In genomic region chr12:3168223-3168770, GRCh38 we compare ENCODE assay signal across 14 cellular contexts.
DNase-seq lines count a peak whose midpoint lies in the region; ATAC-seq, FAIRE-seq and TF ChIP-seq lines count a peak whose summit lies in the region.
"Had no signal": no experiment of that assay in that cellular context is flagged by ENCODE, and none has a peak within 500 bp of the region (broad histone marks: within the 10 kb centered on the region; RNA-seq: fewer than 3 reads in every experiment).

No MANE protein-coding gene starts in this region.

- H3K4me3 ChIP-seq in A549 = no peak overlapping the region
- H3K4me3 ChIP-seq in brain microvascular endothelial cell (ENCODE audit: low read depth, low read length) = no peak overlapping the region
- H3K4me3 ChIP-seq: psoas muscle had no signal

- intact Hi-C loops in left colon (cut with DNase I, micrococcal nuclease) = no loop called here

- CTCF ChIA-PET in A549 (lab: Yijun Ruan, JAX) = interaction anchor here (1.0 to 8.5 kb wide), 10 partner anchors 9 to 107 kb away, joined by 3 to 53 read pairs (median 7); no protein-coding TSS in a partner anchor

- H3K36me3 ChIP-seq in brain microvascular endothelial cell (replicated peaks) = no peaks in the 10 kb centered on the region

- H3K27ac ChIP-seq in A549 (peak overlapping the region; percentile 64 to 87), brain microvascular endothelial cell (peak overlapping the region; percentile 97)
- H3K27ac ChIP-seq: psoas muscle had no signal

- no peak for TF ChIP-seq RAD21 in A549 (conservative IDR thresholded peaks at IDR 0.05 in 1 of 2, IDR thresholded peaks at IDR 0.05 in 1 of 2)

- peak overlapping the region; percentile 75 for H3K4me3 Mint-ChIP-seq in HFFc6
- no peak overlapping the region for H3K4me3 Mint-ChIP-seq in nephron
- H3K4me3 Mint-ChIP-seq: activated naive CD8-positive, alpha-beta T cell treated with anti-CD3 and anti-CD28 coated beads for 36 hours had no signal

- H3K27ac Mint-ChIP-seq in HFFc6 (peak overlapping the region; percentile 97), nephron (peak overlapping the region in 2 of 3 experiments; percentile 6 to 24)
- H3K27ac Mint-ChIP-seq: activated naive CD8-positive, alpha-beta T cell treated with anti-CD3 and anti-CD28 coated beads for 36 hours had no signal

- H3K27me3 Mint-ChIP-seq in HFFc6 (ENCODE audit: insufficient read depth) (peaks cover 3% of the 10 kb centered on the region; the same call in 1 of the 2 replicates), nephron (ENCODE audit: low read depth) (peaks cover 5% of the 10 kb centered on the region)

- TF ChIP-seq EP300 in A549 (IDR thresholded peaks at IDR 0.05) = no peak

- in situ Hi-C loops in brain microvascular endothelial cell (cut with HindIII; ENCODE audit: low pct_ligation_motif_present, low sequenced_read_pairs) = no loop called here

- H3K36me3 Mint-ChIP-seq in HFFc6 (ENCODE audit: low read depth) (no peaks in the 10 kb centered on the region), nephron (ENCODE audit: low read depth) (peaks cover under 1% of the 10 kb centered on the region)
- H3K36me3 Mint-ChIP-seq: activated naive CD8-positive, alpha-beta T cell treated with anti-CD3 and anti-CD28 coated beads for 36 hours had no signal

- H3K9me3 ChIP-seq in A549 = no peaks in the 10 kb centered on the region
- H3K9me3 ChIP-seq: psoas muscle had no signal

- H3K27me3 ChIP-seq in brain microvascular endothelial cell (replicated peaks) = no peaks in the 10 kb centered on the region

- no peak for TF ChIP-seq POLR2A in A549 (IDR thresholded peaks at IDR 0.05; ENCODE audit: low read length)

- peak overlapping the region; percentile 81 for H3K4me2 ChIP-seq in A549

- H3K4me1 Mint-ChIP-seq in HFFc6 (ENCODE audit: low read depth) (peaks cover 64% of the 10 kb centered on the region), nephron (peaks cover 65% of the 10 kb centered on the region)

- DNase-seq in A549 (ENCODE audit: low read depth in 1 of 2, low spot score in 1 of 2) (no peak), HFFc6 (no peak), brain microvascular endothelial cell (no peak), left colon (no peak)
- no peak for DNase-seq in activated CD4-positive, CD25-positive, alpha-beta regulatory T cell (lab: John Stamatoyannopoulos, UW)
- DNase-seq: activated CD4-positive, alpha-beta T cell treated with anti-CD3 and anti-CD28 coated beads, Interleukin-2, amount 50 U/mL, for 4 hours; foreskin melanocyte; KBM-7; NCI-H187 treated with DMSO at 0.1 percent for 48 hours had no signal

- TF ChIP-seq CTCF in A549 (IDR thresholded peaks at IDR 0.05) (no peak), HFFc6 (IDR thresholded peaks at IDR 0.05) (no peak), brain microvascular endothelial cell (IDR thresholded peaks at IDR 0.05; ENCODE audit: low read depth, low read length, missing control alignments) (no peak), nephron (IDR thresholded peaks at IDR 0.05; ENCODE audit: unreplicated experiment in 3 of 3) (no peak)

- POLR2A ChIA-PET in A549 (lab: Yijun Ruan, JAX) = interaction anchor here (1.1 kb wide), 1 partner anchor 28 kb away, joined by 5 read pairs; no protein-coding TSS in a partner anchor

- peak; percentile 25 to 32; a peak in 5 of 6 replicates for ATAC-seq in A549
- ATAC-seq in HG03135 (IDR thresholded peaks at IDR 0.05; ENCODE audit: unreplicated experiment) = no peak
- no peak for ATAC-seq in left colon
- no peak for ATAC-seq in GM19467 (IDR thresholded peaks at IDR 0.05; ENCODE audit: unreplicated experiment)

- H3K4me1 ChIP-seq in A549 = peaks cover 44% of the 10 kb centered on the region
- H3K4me1 ChIP-seq: psoas muscle had no signal

- 55% methylated on average over 8 of the region's 8 CpGs for WGBS in A549 (ENCODE audit: missing lambda C conversion rate)

- H3K9me3 Mint-ChIP-seq in HFFc6 (no peaks in the 10 kb centered on the region), nephron (peaks cover 2% of the 10 kb centered on the region)
- H3K9me3 Mint-ChIP-seq: activated naive CD8-positive, alpha-beta T cell treated with anti-CD3 and anti-CD28 coated beads for 36 hours had no signal

- FAIRE-seq in A549 (lab: Jason Lieb, UNC) = no peak

TF ChIP-seq in A549, 52 proteins besides CTCF, POLR2A, EP300 and RAD21:
- no peak for TF ChIP-seq HDAC2 (IDR thresholded peaks at IDR 0.05)
- no peak for TF ChIP-seq BHLHE40 (IDR thresholded peaks at IDR 0.05; ENCODE audit: low read depth, low read length)
- TF ChIP-seq JUN (IDR thresholded peaks at IDR 0.05) = no peak
- TF ChIP-seq HMGXB4 (CRISPR knock-in tag; IDR thresholded peaks at IDR 0.05; ENCODE audit: borderline replicate concordance) = no peak
- no peak for TF ChIP-seq ZNF302 (CRISPR knock-in tag; IDR thresholded peaks at IDR 0.05)
- no peak for TF ChIP-seq SMC3 (IDR thresholded peaks at IDR 0.05)
- no peak for TF ChIP-seq MAX (IDR thresholded peaks at IDR 0.05)
- TF ChIP-seq TFCP2L1 (CRISPR knock-in tag; IDR thresholded peaks at IDR 0.05) = no peak
- no peak for TF ChIP-seq KDM1A (IDR thresholded peaks at IDR 0.05; ENCODE audit: low read depth)
- no peak for TF ChIP-seq PHF8 (IDR thresholded peaks at IDR 0.05; ENCODE audit: borderline replicate concordance, low read depth)
- TF ChIP-seq FOSB (CRISPR knock-in tag; IDR thresholded peaks at IDR 0.05) = no peak
- TF ChIP-seq EHMT2 (IDR thresholded peaks at IDR 0.05; ENCODE audit: low read depth) = no peak
- TF ChIP-seq ESRRA (IDR thresholded peaks at IDR 0.05; ENCODE audit: borderline replicate concordance, low read length) = no peak
- no peak for TF ChIP-seq RNF2 (IDR thresholded peaks at IDR 0.05; ENCODE audit: borderline replicate concordance, low read depth)
TF ChIP-seq in A549: peak in this region for 0.

Comparison
In these comparisons a context has a peak if more than half of its experiments do, and no peak if none do; other contexts are left out.
1. ATAC-seq: peak in A549 (2 of 2); none in HG03135 (single experiment), left colon (single experiment) and GM19467 (single experiment).